In the genomic region with DNA sequence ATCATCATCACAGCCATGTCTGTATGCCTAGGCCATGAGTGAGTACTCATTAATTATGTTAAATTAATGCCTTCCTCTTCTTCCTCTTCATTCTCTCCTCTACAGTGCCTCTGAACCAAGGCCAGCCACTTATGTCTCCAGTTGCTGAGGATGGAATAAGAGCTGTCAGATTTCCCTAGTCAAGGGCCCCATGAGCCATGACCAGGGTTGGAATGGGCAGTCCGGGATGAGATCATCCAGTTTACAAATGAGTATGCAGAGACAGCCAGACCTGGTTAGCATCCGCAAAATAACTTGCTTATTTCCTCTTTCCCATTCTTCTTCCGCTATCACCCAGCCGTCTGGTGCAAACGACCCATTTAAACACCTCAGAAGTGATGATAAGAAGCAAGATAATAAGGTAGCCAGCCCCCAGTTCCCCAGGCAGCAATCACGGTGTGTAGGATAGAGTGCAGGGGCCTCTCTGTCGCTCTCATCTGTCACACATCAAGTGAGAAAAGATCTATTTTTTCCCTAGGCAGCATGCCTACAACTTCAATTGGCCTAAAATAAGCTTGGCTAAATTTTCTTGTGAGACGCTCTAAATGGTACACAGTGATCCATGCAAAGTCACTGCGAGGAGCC, we compare ENCODE assay signal across 15 cellular contexts.
A peak's percentile ranks its signal among the peaks of the same experiment; 100 is the strongest.
DNase-seq lines count a peak whose midpoint lies in the region; ATAC-seq and TF ChIP-seq lines count a peak whose summit lies in the region.
"Had no signal": no experiment of that assay in that cellular context is flagged by ENCODE, and none has a peak within 500 bp of the region (broad histone marks: within the 10 kb centered on the region; RNA-seq: fewer than 3 reads in every experiment).

No MANE protein-coding gene starts in this region.

- peak; percentile 16 for DNase-seq in NCI-H69 (lab: John Stamatoyannopoulos, UW)
- DNase-seq in Right ventricle myocardium superior = peak; percentile 43
- peak; percentile 49 for DNase-seq in islet precursor cell
- DNase-seq in smooth muscle cell (lab: John Stamatoyannopoulos, UW; ENCODE audit: unreplicated experiment) = no peak
- no peak for DNase-seq in tibial artery
- no peak for DNase-seq in NCI-H1417 treated with DMSO at 0.1 percent for 48 hours (lab: John Stamatoyannopoulos, UW)
- DNase-seq: Caco-2, DMS153, EL, NCI-H1417, NCI-H1930, NCI-H774, RPMI8226, SJCRH30 had no signal

- H3K9me3 ChIP-seq in smooth muscle cell (replicated peaks; ENCODE audit: low read depth) (no peaks in the 10 kb centered on the region), tibial artery (no peaks in the 10 kb centered on the region)
- H3K9me3 ChIP-seq: Caco-2, SJCRH30 had no signal

- H3K79me2 ChIP-seq in smooth muscle cell (ENCODE audit: low read depth) = no peaks in the 10 kb centered on the region

- intact Hi-C loops in Right ventricle myocardium superior (cut with DNase I) = no loop called here
- intact Hi-C loops in tibial artery (cut with DNase I; ENCODE audit: low total_unique reads) = no loop called here

- H3K36me3 ChIP-seq in smooth muscle cell (ENCODE audit: low read depth) (no peaks in the 10 kb centered on the region), tibial artery (no peaks in the 10 kb centered on the region)
- H3K36me3 ChIP-seq: SJCRH30 had no signal

- H3K27ac ChIP-seq in smooth muscle cell (ENCODE audit: low read depth) (peak overlapping the region; percentile 36), tibial artery (no peak overlapping the region)
- H3K27ac ChIP-seq: SJCRH30 had no signal

- no peak overlapping the region for H2AFZ ChIP-seq in smooth muscle cell (ENCODE audit: low read depth)

- H3K27me3 ChIP-seq in smooth muscle cell (ENCODE audit: low read depth) (no peaks in the 10 kb centered on the region), tibial artery (no peaks in the 10 kb centered on the region)
- H3K27me3 ChIP-seq: SJCRH30 had no signal

- H4K20me1 ChIP-seq in smooth muscle cell (ENCODE audit: low read depth) = no peaks in the 10 kb centered on the region

- peak; percentile 94 for ATAC-seq in Right ventricle myocardium superior (ENCODE audit: poor library complexity)
- ATAC-seq in GM21528 (IDR thresholded peaks at IDR 0.05; ENCODE audit: low FRiP score, unreplicated experiment) = no peak

- no peaks in the 10 kb centered on the region for H3F3A ChIP-seq in smooth muscle cell (ENCODE audit: low read depth)

- H3K4me1 ChIP-seq in smooth muscle cell (ENCODE audit: low read depth) (no peaks in the 10 kb centered on the region), tibial artery (no peaks in the 10 kb centered on the region)
- H3K4me1 ChIP-seq: Caco-2, SJCRH30 had no signal

- H3K9ac ChIP-seq in smooth muscle cell (ENCODE audit: low read depth) = no peak overlapping the region

- H3K4me3 ChIP-seq in smooth muscle cell = no peak overlapping the region
- H3K4me3 ChIP-seq in tibial artery = no peak overlapping the region
- H3K4me3 ChIP-seq: SJCRH30 had no signal

- TF ChIP-seq CTCF in smooth muscle cell (IDR thresholded peaks at IDR 0.05; ENCODE audit: borderline replicate concordance, insufficient read depth, poor library complexity, severe bottlenecking) = no peak
- TF ChIP-seq CTCF in tibial artery (IDR thresholded peaks at IDR 0.05) = no peak

- WGBS in smooth muscle cell (ENCODE audit: low lambda C conversion rate) = 41% methylated on average over 9 of the region's 9 CpGs

- H3K4me2 ChIP-seq in smooth muscle cell = peak overlapping the region; percentile 8

Comparison
In these comparisons a context has a peak if more than half of its experiments do, and no peak if none do; other contexts are left out.
1. DNase-seq: peak in NCI-H69 (single experiment), Right ventricle myocardium superior (single experiment) and islet precursor cell (single experiment); none in smooth muscle cell (single experiment), tibial artery (0 of 2) and NCI-H1417 treated with DMSO at 0.1 percent for 48 hours (single experiment).